In the genomic region with DNA sequence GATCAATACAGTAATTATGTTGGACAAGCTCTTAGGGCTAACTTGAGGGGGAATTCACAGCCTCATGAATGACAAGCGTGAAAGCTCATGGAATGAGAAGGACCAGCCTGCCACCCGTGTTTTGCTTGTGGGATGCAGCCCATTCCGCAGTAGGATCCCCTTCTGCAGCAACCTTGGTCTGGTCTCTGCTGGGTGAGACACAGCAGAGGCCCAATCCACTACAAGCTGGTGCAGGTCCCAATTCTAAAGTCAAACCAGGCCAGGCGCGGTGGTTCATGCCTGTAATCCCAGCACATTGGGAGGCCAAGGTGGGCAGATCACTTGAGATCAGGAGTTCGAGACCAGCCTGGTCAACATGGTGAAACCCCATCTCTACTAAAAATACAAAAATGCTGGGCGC, we compare ENCODE assay signal across 8 cellular contexts. TPM values are rescaled to one million over a fixed set of nuclear protein-coding genes. Genes with fewer than 3 reads are reported as not detected.
A peak's percentile ranks its signal among the peaks of the same experiment; 100 is the strongest.
DNase-seq lines count a peak whose midpoint lies in the region; TF ChIP-seq lines count a peak whose summit lies in the region.
"Not testable (repeated sequence)": the region's sequence is repeated elsewhere in the genome, so short reads cannot be mapped to it uniquely, and the experiment has no call there.

No MANE protein-coding gene starts in this region.

- H3K9me3 ChIP-seq in adrenal gland (replicated peaks in 1 of 3); left ventricle myocardium inferior (replicated peaks); muscle layer of colon (ENCODE audit: low read length); tibial artery: not testable (repeated sequence)

- intact Hi-C loops in adrenal gland (cut with DNase I); dendritic cell treated with granulocyte-macrophage colony-stimulating factor and Interleukin-4, amounts not matched to agents 40 ng/mL and 50 ng/mL, for 4 days (cut with micrococcal nuclease); left ventricle myocardium inferior (cut with micrococcal nuclease); tibial artery (cut with DNase I; ENCODE audit: low total_unique reads): not testable (repeated sequence)

- H3K36me3 ChIP-seq in adrenal gland (replicated peaks in 1 of 2) (peaks cover 0 to 14% of the 10 kb centered on the region in 2 donors), left ventricle myocardium inferior (peaks cover 22% of the 10 kb centered on the region), muscle layer of colon (ENCODE audit: insufficient read depth, low read length) (peaks cover 10% of the 10 kb centered on the region), tibial artery (peaks cover 0 to 19% (median 9%) of the 10 kb centered on the region in 3 donors)
- not testable (repeated sequence) for H3K36me3 ChIP-seq in rectal smooth muscle tissue (ENCODE audit: control insufficient read depth, insufficient read depth, low read length)

- 0 out of 2 replicates have a peak overlapping the region, but pooled peaks have one; percentile 51 for H3K4me3 Mint-ChIP-seq in HFFc6
- not testable (repeated sequence) for H3K4me3 Mint-ChIP-seq in dendritic cell treated with granulocyte-macrophage colony-stimulating factor and Interleukin-4, amounts not matched to agents 40 ng/mL and 50 ng/mL, for 4 days

- H3K27me3 ChIP-seq in adrenal gland; rectal smooth muscle tissue (ENCODE audit: control insufficient read depth, insufficient read depth, low read length): not testable (repeated sequence)
- H3K27me3 ChIP-seq in left ventricle myocardium inferior (ENCODE audit: low read depth) (peaks cover 12% of the 10 kb centered on the region), muscle layer of colon (ENCODE audit: control insufficient read depth in 1 of 2, insufficient read depth in 2 of 2, low read length in 2 of 2) (peaks cover 5 to 12% of the 10 kb centered on the region in 2 donors), tibial artery (peaks cover 4 to 26% of the 10 kb centered on the region in 2 donors)

- not testable (repeated sequence) for H3K9me3 Mint-ChIP-seq in HFFc6; dendritic cell treated with granulocyte-macrophage colony-stimulating factor and Interleukin-4, amounts not matched to agents 40 ng/mL and 50 ng/mL, for 4 days

- H3K36me3 Mint-ChIP-seq in HFFc6 (ENCODE audit: low read depth) = not testable (repeated sequence)
- H3K36me3 Mint-ChIP-seq in dendritic cell treated with granulocyte-macrophage colony-stimulating factor and Interleukin-4, amounts not matched to agents 40 ng/mL and 50 ng/mL, for 4 days (ENCODE audit: low read depth) = peaks cover 24% of the 10 kb centered on the region

- DNase-seq in AG20443 (ENCODE audit: low spot score) (peak; percentile 20), adrenal gland (peak in 1 of 7 donors; percentile 14)
- DNase-seq in HFFc6, left ventricle myocardium inferior, tibial artery: not testable (repeated sequence)

- H3K4me3 ChIP-seq in adrenal gland; left ventricle myocardium inferior; muscle layer of colon (ENCODE audit: low read depth in 1 of 2, low read length in 2 of 2); rectal smooth muscle tissue (ENCODE audit: low read length); tibial artery: not testable (repeated sequence)

- WGBS in adrenal gland, 4 donors = 66 to 81% (median 74%) methylated on average over 4 to 7 of the region's 7 CpGs

- H3K9ac ChIP-seq in muscle layer of colon (ENCODE audit: low read length); rectal smooth muscle tissue (ENCODE audit: low read length): not testable (repeated sequence)

- H3K4me1 ChIP-seq in adrenal gland (replicated peaks in 1 of 2) (peaks cover 35 to 37% of the 10 kb centered on the region in 2 donors), left ventricle myocardium inferior (peaks cover 50% of the 10 kb centered on the region), muscle layer of colon (ENCODE audit: insufficient read depth, low read length) (peaks cover 32% of the 10 kb centered on the region), rectal smooth muscle tissue (ENCODE audit: control insufficient read depth, insufficient read depth, low read length) (peaks cover 19% of the 10 kb centered on the region), tibial artery (peaks cover 8 to 36% (median 31%) of the 10 kb centered on the region in 4 donors)

- peak overlapping the region; percentile 92 for H3K27ac Mint-ChIP-seq in HFFc6
- H3K27ac Mint-ChIP-seq in dendritic cell treated with granulocyte-macrophage colony-stimulating factor and Interleukin-4, amounts not matched to agents 40 ng/mL and 50 ng/mL, for 4 days = peak overlapping the region; percentile 41

- peak overlapping the region in 3 of 5 donors; percentile 58 to 64 (median 61) for H3K27ac ChIP-seq in adrenal gland
- peak overlapping the region; percentile 57 for H3K27ac ChIP-seq in left ventricle myocardium inferior (replicated peaks)
- peak overlapping the region; percentile 16 for H3K27ac ChIP-seq in muscle layer of colon (ENCODE audit: low read depth, low read length)
- H3K27ac ChIP-seq in rectal smooth muscle tissue (ENCODE audit: low read depth, low read length) = peak overlapping the region; percentile 51
- peak overlapping the region; percentile 37 to 51 for H3K27ac ChIP-seq in tibial artery

- peaks cover 32% of the 10 kb centered on the region for H3K4me1 Mint-ChIP-seq in HFFc6 (ENCODE audit: low read depth)
- peaks cover 60% of the 10 kb centered on the region for H3K4me1 Mint-ChIP-seq in dendritic cell treated with granulocyte-macrophage colony-stimulating factor and Interleukin-4, amounts not matched to agents 40 ng/mL and 50 ng/mL, for 4 days (ENCODE audit: low read depth)

- peaks cover 23% of the 10 kb centered on the region for H3K27me3 Mint-ChIP-seq in HFFc6 (ENCODE audit: insufficient read depth)
- peaks cover 32% of the 10 kb centered on the region for H3K27me3 Mint-ChIP-seq in dendritic cell treated with granulocyte-macrophage colony-stimulating factor and Interleukin-4, amounts not matched to agents 40 ng/mL and 50 ng/mL, for 4 days

- TF ChIP-seq POLR2A in adrenal gland (IDR thresholded peaks at IDR 0.05) = not testable (repeated sequence)

- TF ChIP-seq CTCF in HFFc6 (IDR thresholded peaks at IDR 0.05); adrenal gland (IDR thresholded peaks at IDR 0.05); left ventricle myocardium inferior (IDR thresholded peaks at IDR 0.05; ENCODE audit: borderline replicate concordance); tibial artery (IDR thresholded peaks at IDR 0.05): not testable (repeated sequence)

RNA-seq across cellular contexts. Expression of gene RAP1GAP, which starts 4.7 kb away (rescaled TPM):
- under 1 TPM in 2 of 6 experiments, not detected in 4; 0.07 to 0.19 TPM for total RNA-seq in HFFc6 (2021; fragmentation: NEBNext Ultra II Directional; extraction: Animal tissue kit (Norgen Biotek cat#: 25700))
- total RNA-seq in adrenal gland (100 to 1,000 TPM in 3 of 8 donors, 10 to 100 TPM in 5; 52.4 to 409 (median 90.0) TPM), left ventricle myocardium inferior (6.2 TPM)
- polyA plus RNA-seq in adrenal gland = 100 to 1,000 TPM in 2 of 3 donors, 10 to 100 TPM in 1; 62.4 to 250 (median 105) TPM
